ENCODE assay signal across 1 cellular context in genomic region chr16:2799852-2800226, GRCh38.
TF ChIP-seq lines count a peak whose summit lies in the region.

No MANE protein-coding gene starts in this region.

TF ChIP-seq in HEK293, 187 proteins besides CTCF, POLR2A, EP300 and RAD21 (continued from another document and continues in another):
- TF ChIP-seq ZNF148 (tag by site-specific recombination; IDR thresholded peaks at IDR 0.05; ENCODE audit: borderline replicate concordance) (no peak), KLF8 (tag by site-specific recombination; IDR thresholded peaks at IDR 0.05) (no peak; the same call in 1 of the 2 replicates), ZNF747 (tag by site-specific recombination; IDR thresholded peaks at IDR 0.05) (no peak), SP2 (tag by site-specific recombination; IDR thresholded peaks at IDR 0.05) (peak; percentile 4; the same call in 1 of the 2 replicates), PRDM4 (tag by site-specific recombination; IDR thresholded peaks at IDR 0.05) (0 out of 2 replicates have a peak, but pooled peaks have one; percentile 32), ZNF704 (tag by site-specific recombination; IDR thresholded peaks at IDR 0.05) (no peak), ZNF248 (tag by site-specific recombination; IDR thresholded peaks at IDR 0.05) (no peak), ZNF544 (tag by site-specific recombination; IDR thresholded peaks at IDR 0.05) (no peak), MYNN (tag by site-specific recombination; IDR thresholded peaks at IDR 0.05; ENCODE audit: borderline replicate concordance) (no peak), ZFP41 (tag by site-specific recombination; IDR thresholded peaks at IDR 0.05; ENCODE audit: borderline replicate concordance) (no peak), ZNF580 (tag by site-specific recombination; IDR thresholded peaks at IDR 0.05) (0 out of 2 replicates have a peak, but pooled peaks have one; percentile 27), ZNF555 (tag by site-specific recombination; conservative IDR thresholded peaks at IDR 0.05) (no peak), ZNF280D (tag by site-specific recombination; IDR thresholded peaks at IDR 0.05) (no peak), KLF17 (tag by site-specific recombination; IDR thresholded peaks at IDR 0.05) (peak; percentile 99), AEBP2 (tag by site-specific recombination; IDR thresholded peaks at IDR 0.05; ENCODE audit: borderline replicate concordance) (no peak), ZNF311 (tag by site-specific recombination; IDR thresholded peaks at IDR 0.05; ENCODE audit: borderline replicate concordance) (no peak), ZNF19 (tag by site-specific recombination; IDR thresholded peaks at IDR 0.05; ENCODE audit: low read depth) (no peak), ZNF48 (tag by site-specific recombination; IDR thresholded peaks at IDR 0.05) (no peak), KLF9 (tag by site-specific recombination; IDR thresholded peaks at IDR 0.05; ENCODE audit: low read depth) (no peak), EGR2 (tag by site-specific recombination; IDR thresholded peaks at IDR 0.05; ENCODE audit: low read depth) (no peak), ZNF692 (tag by site-specific recombination; IDR thresholded peaks at IDR 0.05) (no peak; the same call in 1 of the 2 replicates), ZNF529 (tag by site-specific recombination; IDR thresholded peaks at IDR 0.05; ENCODE audit: insufficient replicate concordance) (no peak), ZNF10 (tag by site-specific recombination; IDR thresholded peaks at IDR 0.05) (no peak), TRIM28 (IDR thresholded peaks at IDR 0.05; ENCODE audit: borderline replicate concordance, low read length) (peak; percentile 95), ZNF157 (tag by site-specific recombination; IDR thresholded peaks at IDR 0.05) (no peak), ZNF473 (tag by site-specific recombination; IDR thresholded peaks at IDR 0.05) (no peak), ZFP3 (tag by site-specific recombination; IDR thresholded peaks at IDR 0.05; ENCODE audit: low read depth) (no peak), ZNF664 (tag by site-specific recombination; IDR thresholded peaks at IDR 0.05) (no peak), ZNF501 (tag by site-specific recombination; IDR thresholded peaks at IDR 0.05) (no peak), ZNF23 (tag by site-specific recombination; IDR thresholded peaks at IDR 0.05; ENCODE audit: borderline replicate concordance) (no peak), ZNF211 (tag by site-specific recombination; IDR thresholded peaks at IDR 0.05; ENCODE audit: low read depth) (no peak), ZNF629 (tag by site-specific recombination; IDR thresholded peaks at IDR 0.05) (peak; percentile 96), ZSCAN4 (tag by site-specific recombination; IDR thresholded peaks at IDR 0.05) (0 out of 2 replicates have a peak, but pooled peaks have one; percentile 25), ZNF2 (tag by site-specific recombination; IDR thresholded peaks at IDR 0.05) (0 out of 2 replicates have a peak, but pooled peaks have one; percentile 65), ZIC2 (tag by site-specific recombination; IDR thresholded peaks at IDR 0.05) (no peak), ZNF510 (tag by site-specific recombination; IDR thresholded peaks at IDR 0.05; ENCODE audit: insufficient replicate concordance) (no peak), ZNF600 (tag by site-specific recombination; IDR thresholded peaks at IDR 0.05) (peak; percentile 98), ZBTB10 (tag by site-specific recombination; IDR thresholded peaks at IDR 0.05) (no peak), PRDM6 (tag by site-specific recombination; IDR thresholded peaks at IDR 0.05) (peak; percentile 67), ZNF214 (tag by site-specific recombination; IDR thresholded peaks at IDR 0.05; ENCODE audit: borderline replicate concordance) (no peak), ZNF560 (tag by site-specific recombination; IDR thresholded peaks at IDR 0.05; ENCODE audit: borderline replicate concordance) (no peak), ZNF792 (tag by site-specific recombination; IDR thresholded peaks at IDR 0.05) (no peak)
